8 cellular contexts compared by ENCODE assay signal in genomic region chr21:5106767-5107464, GRCh38.
DNase-seq lines count a peak whose midpoint lies in the region; ATAC-seq and TF ChIP-seq lines count a peak whose summit lies in the region.
"Not testable (repeated sequence)": the region's sequence is repeated elsewhere in the genome, so short reads cannot be mapped to it uniquely, and the experiment has no call there.

No MANE protein-coding gene starts in this region.

- CTCF ChIA-PET in activated CD4-positive, alpha-beta T cell treated with anti-CD3 and anti-CD28 coated beads, Interleukin-2, amount 10 ng/mL, durations not matched to agents 7 days and 5 days (lab: Charles Lee): not testable (repeated sequence)

- H3K9me3 Mint-ChIP-seq in CD4-positive, CD25-positive, alpha-beta regulatory T cell; activated CD4-positive, alpha-beta T cell treated with anti-CD3 and anti-CD28 coated beads, Interleukin-2, amount 10 ng/mL, durations not matched to agents 7 days and 5 days; activated naive CD8-positive, alpha-beta T cell treated with anti-CD3 and anti-CD28 coated beads, Interleukin-2, amount 50 U/mL, for 24 hours: not testable (repeated sequence)

- H3K36me3 ChIP-seq in CD4-positive, CD25-positive, alpha-beta regulatory T cell (ENCODE audit: control insufficient read depth, insufficient read depth, low read length); sigmoid colon: not testable (repeated sequence)

- not testable (repeated sequence) for TF ChIP-seq CTCF in sigmoid colon (IDR thresholded peaks at IDR 0.05)

- not testable (repeated sequence) for H3K27me3 ChIP-seq in CD4-positive, CD25-positive, alpha-beta regulatory T cell (ENCODE audit: control insufficient read depth, insufficient read depth, low read length); right cardiac atrium (ENCODE audit: control insufficient read depth, insufficient read depth); sigmoid colon

- not testable (repeated sequence) for DNase-seq in CD4-positive, CD25-positive, alpha-beta regulatory T cell; activated CD4-positive, alpha-beta T cell treated with anti-CD3 and anti-CD28 coated beads, Interleukin-2, amount 10 ng/mL, durations not matched to agents 7 days and 5 days; activated naive CD8-positive, alpha-beta T cell treated with anti-CD3 and anti-CD28 coated beads, Interleukin-2, amount 50 U/mL, for 24 hours
- DNase-seq in right cardiac atrium (peak in 2 of 3 donors; percentile 33 to 43), sigmoid colon (peak; percentile 24)

- intact Hi-C loops in right cardiac atrium (cut with DNase I); sigmoid colon (cut with DNase I): not testable (repeated sequence)

- POLR2A ChIA-PET in activated CD4-positive, alpha-beta T cell treated with anti-CD3 and anti-CD28 coated beads, Interleukin-2, amount 10 ng/mL, durations not matched to agents 7 days and 5 days (lab: Charles Lee): not testable (repeated sequence)

- H3K27ac Mint-ChIP-seq in CD4-positive, CD25-positive, alpha-beta regulatory T cell: peak overlapping the region in 2 of 3 donors; percentile 77 to 86
- peak overlapping the region; percentile 91 for H3K27ac Mint-ChIP-seq in activated CD4-positive, alpha-beta T cell treated with anti-CD3 and anti-CD28 coated beads, Interleukin-2, amount 10 ng/mL, durations not matched to agents 7 days and 5 days
- peak overlapping the region; percentile 76 for H3K27ac Mint-ChIP-seq in activated naive CD8-positive, alpha-beta T cell treated with anti-CD3 and anti-CD28 coated beads, Interleukin-2, amount 50 U/mL, for 24 hours

- not testable (repeated sequence) for H3K36me3 Mint-ChIP-seq in CD4-positive, CD25-positive, alpha-beta regulatory T cell; activated CD4-positive, alpha-beta T cell treated with anti-CD3 and anti-CD28 coated beads, Interleukin-2, amount 10 ng/mL, durations not matched to agents 7 days and 5 days (ENCODE audit: low read depth); activated naive CD8-positive, alpha-beta T cell treated with anti-CD3 and anti-CD28 coated beads, Interleukin-2, amount 50 U/mL, for 24 hours (ENCODE audit: low read depth)

- H3K4me1 ChIP-seq in CD4-positive, CD25-positive, alpha-beta regulatory T cell (ENCODE audit: control insufficient read depth, insufficient read depth, low read length, poor library complexity, severe bottlenecking); right cardiac atrium (ENCODE audit: control insufficient read depth, insufficient read depth, low read length); sigmoid colon: not testable (repeated sequence)

- TF ChIP-seq EP300 in sigmoid colon (IDR thresholded peaks at IDR 0.05): not testable (repeated sequence)

- H3K4me1 Mint-ChIP-seq in CD4-positive, CD25-positive, alpha-beta regulatory T cell; activated CD4-positive, alpha-beta T cell treated with anti-CD3 and anti-CD28 coated beads, Interleukin-2, amount 10 ng/mL, durations not matched to agents 7 days and 5 days; activated naive CD8-positive, alpha-beta T cell treated with anti-CD3 and anti-CD28 coated beads, Interleukin-2, amount 50 U/mL, for 24 hours: not testable (repeated sequence)

- H3K4me3 Mint-ChIP-seq in CD4-positive, CD25-positive, alpha-beta regulatory T cell; activated CD4-positive, alpha-beta T cell treated with anti-CD3 and anti-CD28 coated beads, Interleukin-2, amount 10 ng/mL, durations not matched to agents 7 days and 5 days; activated naive CD8-positive, alpha-beta T cell treated with anti-CD3 and anti-CD28 coated beads, Interleukin-2, amount 50 U/mL, for 24 hours: not testable (repeated sequence)

- not testable (repeated sequence) for ATAC-seq in CD4-positive, CD25-positive, alpha-beta regulatory T cell (ENCODE audit: low read depth in 2 of 2); activated naive CD8-positive, alpha-beta T cell treated with anti-CD3 and anti-CD28 coated beads, Interleukin-2, amount 50 U/mL, for 24 hours
- ATAC-seq in GM19035 (IDR thresholded peaks at IDR 0.05; ENCODE audit: unreplicated experiment): peak; percentile 28
- ATAC-seq in HG02798 (IDR thresholded peaks at IDR 0.05; ENCODE audit: poor library complexity, unreplicated experiment): peak; percentile 33
- ATAC-seq in HG03469 (IDR thresholded peaks at IDR 0.05; ENCODE audit: unreplicated experiment): peak; percentile 13
- peak; percentile 63 to 73 for ATAC-seq in right cardiac atrium

- not testable (repeated sequence) for H3K9me3 ChIP-seq in CD4-positive, CD25-positive, alpha-beta regulatory T cell (ENCODE audit: control insufficient read depth in 2 of 2, low read length in 2 of 2); right cardiac atrium (ENCODE audit: control insufficient read depth, low read length); sigmoid colon

- not testable (repeated sequence) for H3K4me3 ChIP-seq in CD4-positive, CD25-positive, alpha-beta regulatory T cell (ENCODE audit: low read depth, low read length); right cardiac atrium (ENCODE audit: low read length); sigmoid colon

- H3K27me3 Mint-ChIP-seq in CD4-positive, CD25-positive, alpha-beta regulatory T cell; activated CD4-positive, alpha-beta T cell treated with anti-CD3 and anti-CD28 coated beads, Interleukin-2, amount 10 ng/mL, durations not matched to agents 7 days and 5 days; activated naive CD8-positive, alpha-beta T cell treated with anti-CD3 and anti-CD28 coated beads, Interleukin-2, amount 50 U/mL, for 24 hours: not testable (repeated sequence)

- WGBS in right cardiac atrium: 56% methylated on average over 4 of the region's 23 CpGs
- 82 to 89% methylated on average over 4 of the region's 23 CpGs for WGBS in sigmoid colon, 2 donors

- peak overlapping the region; percentile 41 for H3K27ac ChIP-seq in CD4-positive, CD25-positive, alpha-beta regulatory T cell (ENCODE audit: insufficient read depth, low read length, poor library complexity, severe bottlenecking)
- H3K27ac ChIP-seq in right cardiac atrium (ENCODE audit: low read length); sigmoid colon: not testable (repeated sequence)

- TF ChIP-seq POLR2A in sigmoid colon (IDR thresholded peaks at IDR 0.05): not testable (repeated sequence)
